ENCODE assay signal across 9 cellular contexts in the genomic region with DNA sequence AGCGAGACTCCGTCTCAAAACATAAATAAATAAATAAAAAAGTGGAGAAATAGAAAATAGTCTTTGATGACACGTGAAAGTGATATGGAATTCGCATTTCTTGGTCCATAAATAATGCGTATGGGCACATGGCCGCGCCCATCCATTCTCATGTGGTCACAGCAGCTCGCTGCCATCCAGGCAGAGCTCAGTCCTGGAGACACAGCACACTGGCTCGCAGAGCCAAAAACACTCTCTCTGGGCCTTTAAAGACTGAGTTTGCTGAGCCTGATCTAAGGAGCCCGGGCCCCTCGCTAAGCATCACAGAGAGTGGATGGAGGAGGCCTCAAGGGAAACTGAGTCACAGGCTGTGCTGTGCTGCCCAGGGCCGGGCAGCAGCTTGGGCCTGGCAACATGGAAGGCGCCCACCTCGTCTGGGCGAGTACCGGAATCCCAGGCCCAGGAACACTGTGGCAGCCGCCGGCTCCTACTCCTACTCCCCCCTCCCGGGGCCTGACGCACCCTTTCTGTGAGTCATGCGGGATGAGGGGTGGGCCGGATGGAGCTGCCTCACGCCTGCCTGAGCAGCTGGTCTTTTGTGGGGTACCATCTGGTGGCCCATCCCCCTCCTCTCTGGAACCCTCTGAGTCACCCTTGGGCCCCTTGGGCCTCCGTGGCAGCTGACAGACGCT. TPM values are rescaled to one million over a fixed set of nuclear protein-coding genes. Genes with fewer than 3 reads are reported as not detected.
DNase-seq lines count a peak whose midpoint lies in the region; ATAC-seq and TF ChIP-seq lines count a peak whose summit lies in the region.
"Had no signal": no experiment of that assay in that cellular context is flagged by ENCODE, and none has a peak within 500 bp of the region (broad histone marks: within the 10 kb centered on the region; RNA-seq: fewer than 3 reads in every experiment).

No MANE protein-coding gene starts in this region.

- CTCF ChIA-PET in PC-3 (lab: Charles Lee), result no interaction called here

- H3K4me2 ChIP-seq in PC-3 (ENCODE audit: low read length) (peak overlapping the region; percentile 74), fibroblast of lung (ENCODE audit: extremely low read depth, insufficient read depth, low read length) (no peak overlapping the region), skeletal muscle satellite cell (ENCODE audit: low read length) (peak overlapping the region; percentile 59)

- peak; percentile 90 for ATAC-seq in PC-3

- TF ChIP-seq CTCF in PC-3 (conservative IDR thresholded peaks at IDR 0.05; ENCODE audit: low read depth, low read length), result no peak
- no peak for TF ChIP-seq CTCF in fibroblast of lung (conservative IDR thresholded peaks at IDR 0.05 in 1 of 2, IDR thresholded peaks at IDR 0.05 in 1 of 2; ENCODE audit: low read depth in 1 of 2, low read length in 2 of 2)

- H4K20me1 ChIP-seq in PC-3 (ENCODE audit: low read length) (no peaks in the 10 kb centered on the region), fibroblast of lung (ENCODE audit: control insufficient read depth, extremely low read depth, insufficient read depth, low read length) (no peaks in the 10 kb centered on the region)

- H3K36me3 ChIP-seq in PC-3 (ENCODE audit: low read depth, low read length), result no peaks in the 10 kb centered on the region
- H3K36me3 ChIP-seq in fibroblast of lung (ENCODE audit: control insufficient read depth, insufficient read depth, low read length), result peaks cover 28% of the 10 kb centered on the region
- peaks cover 53% of the 10 kb centered on the region for H3K36me3 ChIP-seq in skeletal muscle satellite cell (ENCODE audit: insufficient read depth, low read length)

- BruUV-seq in PC-3 (replicated peaks; lab: Mats Ljungman, UMichigan), result TSS peak; percentile 83

- H3K27me3 ChIP-seq in PC-3 (ENCODE audit: low read length) (no peaks in the 10 kb centered on the region), fibroblast of lung (ENCODE audit: control insufficient read depth, insufficient read depth, low read length) (no peaks in the 10 kb centered on the region), skeletal muscle satellite cell (ENCODE audit: control insufficient read depth, insufficient read depth, low read length) (peaks cover under 1% of the 10 kb centered on the region)

- peaks cover 20% of the 10 kb centered on the region for H3K4me1 ChIP-seq in PC-3 (ENCODE audit: insufficient read depth, low read length)
- no peaks in the 10 kb centered on the region for H3K4me1 ChIP-seq in fibroblast of lung (ENCODE audit: control insufficient read depth, extremely low read depth, insufficient read depth, low read length)
- H3K4me1 ChIP-seq in skeletal muscle satellite cell (ENCODE audit: control insufficient read depth, insufficient read depth, low read length), result peaks cover 18% of the 10 kb centered on the region

- DNase-seq in GM04503 (ENCODE audit: low read depth), result peak; percentile 76
- peak; percentile 76 for DNase-seq in PC-3
- DNase-seq in fibroblast of lung (ENCODE audit: low read depth in 2 of 2), result peak; percentile 95 to 96
- DNase-seq in DMS153 (lab: John Stamatoyannopoulos, UW), result no peak
- no peak for DNase-seq in SIG-M5 (lab: John Stamatoyannopoulos, UW)
- no peak for DNase-seq in cardiac septum (ENCODE audit: low spot score)
- no peak for DNase-seq in NCI-H1436 treated with DMSO at 0.1 percent for 48 hours (lab: John Stamatoyannopoulos, UW)
- DNase-seq: activated T-cell treated with anti-CD3 and anti-CD28 coated beads, Interleukin-2, amount 50 U/mL, for 24 hours had no signal

- H3K9me2 ChIP-seq in PC-3 (replicated peaks; ENCODE audit: low read length), result no peaks in the 10 kb centered on the region

- H3K27ac ChIP-seq in PC-3 (ENCODE audit: low read length) (peak overlapping the region; percentile 84), fibroblast of lung (ENCODE audit: insufficient read depth, low read length) (peak overlapping the region; percentile 51)

- H3K9ac ChIP-seq in PC-3 (ENCODE audit: low read length) (peak overlapping the region; percentile 79), fibroblast of lung (ENCODE audit: insufficient read depth, low read length) (peak overlapping the region; percentile 13), skeletal muscle satellite cell (ENCODE audit: low read depth, low read length) (peak overlapping the region; percentile 82)

- H3K79me2 ChIP-seq in PC-3 (ENCODE audit: low read length) (no peaks in the 10 kb centered on the region), fibroblast of lung (ENCODE audit: control insufficient read depth, insufficient read depth, low read length) (no peaks in the 10 kb centered on the region)

- POLR2A ChIA-PET in PC-3 (lab: Charles Lee; ENCODE audit: unreplicated experiment), result no interaction called here

- H2AFZ ChIP-seq in PC-3 (ENCODE audit: low read length), result peak overlapping the region; percentile 83
- no peak overlapping the region for H2AFZ ChIP-seq in fibroblast of lung (ENCODE audit: low read length)

- intact Hi-C loops in PC-3 (cut with micrococcal nuclease) (no loop called here), cardiac septum (cut with DNase I) (no loop called here)

- H3K4me3 ChIP-seq in PC-3 (ENCODE audit: low read length), result peak overlapping the region; percentile 47
- no peak overlapping the region for H3K4me3 ChIP-seq in fibroblast of lung (replicated peaks in 1 of 4; ENCODE audit: control extremely low read depth in 1 of 4, insufficient read depth in 1 of 4, low read depth in 3 of 4, low read length in 4 of 4)
- peak overlapping the region; percentile 13 for H3K4me3 ChIP-seq in skeletal muscle satellite cell (ENCODE audit: low read length)

- H3F3A ChIP-seq in PC-3 (ENCODE audit: low read length, unreplicated experiment), result no peaks in the 10 kb centered on the region

- no peaks in the 10 kb centered on the region for H3K9me3 ChIP-seq in PC-3 (ENCODE audit: low read length)
- no peaks in the 10 kb centered on the region for H3K9me3 ChIP-seq in fibroblast of lung (ENCODE audit: control insufficient read depth, insufficient read depth, low read depth, low read length)
- H3K9me3 ChIP-seq in skeletal muscle satellite cell (replicated peaks; ENCODE audit: low read length), result no peaks in the 10 kb centered on the region

RNA-seq across cellular contexts. Expression of gene CACTIN, which starts 28.9 kb away (rescaled TPM):
- 47.8 and 51.3 TPM in 2 replicates for total RNA-seq in PC-3 (2014; rRNA removed)
- total RNA-seq in fibroblast of lung, result 19.7 and 20.0 TPM in 2 replicates
- polyA plus RNA-seq in fibroblast of lung, result 6.7 and 9.4 TPM in 2 replicates
- polyA plus RNA-seq in fibroblast of lung (2012), result 14.0 and 18.5 TPM in 2 replicates
- 6.6 and 15.0 TPM in 2 replicates for polyA minus RNA-seq in fibroblast of lung (ENCODE audit: low replicate concordance)
- total RNA-seq in skeletal muscle satellite cell (2012; rRNA removed), result 21.2 and 24.3 TPM in 2 replicates
- total RNA-seq in cardiac septum, result 10.7 TPM

RNA-seq across cellular contexts. Expression of gene PIP5K1C, which starts 44.7 kb away (rescaled TPM):
- total RNA-seq in PC-3 (2014; rRNA removed) (16.1 and 21.2 TPM in 2 replicates), fibroblast of lung (11.3 and 16.7 TPM in 2 replicates), cardiac septum (38.2 TPM)
- 8.7 and 12.9 TPM in 2 replicates for polyA plus RNA-seq in fibroblast of lung
- 31.0 and 38.1 TPM in 2 replicates for polyA plus RNA-seq in fibroblast of lung (2012)
- 107 and 113 TPM in 2 replicates for polyA minus RNA-seq in fibroblast of lung (ENCODE audit: low replicate concordance)
- total RNA-seq in skeletal muscle satellite cell (2012; rRNA removed), result 18.8 and 22.1 TPM in 2 replicates

RNA-seq across cellular contexts. Expression of gene TBXA2R, which starts 48.9 kb away (rescaled TPM):
- total RNA-seq in PC-3 (2014; rRNA removed) (0.77 and 1.0 TPM in 2 replicates), fibroblast of lung (0.77 and 1.8 TPM in 2 replicates), cardiac septum (1.9 TPM)
- polyA plus RNA-seq in fibroblast of lung, result 1.1 and 1.3 TPM in 2 replicates
- 2.7 and 3.3 TPM in 2 replicates for polyA plus RNA-seq in fibroblast of lung (2012)
- 1.6 and 3.1 TPM in 2 replicates for polyA minus RNA-seq in fibroblast of lung (ENCODE audit: low replicate concordance)
- total RNA-seq in skeletal muscle satellite cell (2012; rRNA removed), result 1.5 and 3.9 TPM in 2 replicates

RNA-seq across cellular contexts. Expression of gene TJP3, which starts 52.6 kb away (rescaled TPM):
- 11.7 and 14.3 TPM in 2 replicates for total RNA-seq in PC-3 (2014; rRNA removed)
- not detected in 2 replicates for total RNA-seq in fibroblast of lung
- polyA plus RNA-seq in fibroblast of lung, result not detected in 2 replicates
- not detected in 2 replicates for polyA plus RNA-seq in fibroblast of lung (2012)
- polyA minus RNA-seq in fibroblast of lung (ENCODE audit: low replicate concordance), result not detected in 2 replicates
- total RNA-seq in skeletal muscle satellite cell (2012; rRNA removed), result under 0.01 TPM in 1 of 2 replicates, not detected in the other
- total RNA-seq in cardiac septum, result not detected

Comparison
In these comparisons a context has a peak if more than half of its experiments do, and no peak if none do; other contexts are left out.
1. DNase-seq: peak in GM04503 (single experiment), PC-3 (single experiment) and fibroblast of lung (2 of 2); none in DMS153 (single experiment), SIG-M5 (single experiment), cardiac septum (single experiment) and NCI-H1436 treated with DMSO at 0.1 percent for 48 hours (single experiment).
2. H3K4me3 ChIP-seq: peak in PC-3 (single experiment) and skeletal muscle satellite cell (single experiment); none in fibroblast of lung (0 of 4).
3. H3K9ac ChIP-seq: peak in every context shown above with its lines; median percentile 82 in skeletal muscle satellite cell; 79 in PC-3; 13 in fibroblast of lung.